ENCODE assay signal across 8 cellular contexts in genomic region chr7:137975223-137975622, GRCh38. TPM values are rescaled to one million over a fixed set of nuclear protein-coding genes. Genes with fewer than 3 reads are reported as not detected.
DNase-seq lines count a peak whose midpoint lies in the region; ATAC-seq, FAIRE-seq and TF ChIP-seq lines count a peak whose summit lies in the region.

No MANE protein-coding gene starts in this region.

- H3K4me3 ChIP-seq in coronary artery = peak overlapping the region; percentile 23
- H3K4me3 ChIP-seq in neuronal stem cell (ENCODE audit: low read length in 2 of 2) = no peak overlapping the region
- H3K4me3 ChIP-seq in pancreas = no peak overlapping the region
- H3K4me3 ChIP-seq in mesendoderm (ENCODE audit: low read length) = no peak overlapping the region
- no peak overlapping the region for H3K4me3 ChIP-seq in CD8-positive, alpha-beta T cell (ENCODE audit: low read depth, low read length)

- H3K9ac ChIP-seq in neuronal stem cell (ENCODE audit: low read depth, low read length, poor library complexity) (no peak overlapping the region), mesendoderm (ENCODE audit: low read length) (no peak overlapping the region)

- H3K9me3 ChIP-seq in neuronal stem cell (replicated peaks in 1 of 2; ENCODE audit: control insufficient read depth in 2 of 2, insufficient read depth in 1 of 2, low read depth in 1 of 2, low read length in 2 of 2) = no peaks in the 10 kb centered on the region
- no peaks in the 10 kb centered on the region for H3K9me3 ChIP-seq in pancreas
- no peaks in the 10 kb centered on the region for H3K9me3 ChIP-seq in CD8-positive, alpha-beta T cell (ENCODE audit: low read length)

- H3K27ac Mint-ChIP-seq in CD8-positive, alpha-beta T cell = no peak overlapping the region

- H3K4me1 ChIP-seq in neuronal stem cell (ENCODE audit: control insufficient read depth in 2 of 2, insufficient read depth in 1 of 2, low read depth in 1 of 2, low read length in 2 of 2) (peaks cover 20 to 29% of the 10 kb centered on the region in 2 donors), pancreas (peaks cover 1 to 20% (median 18%) of the 10 kb centered on the region in 3 donors), mesendoderm (ENCODE audit: control insufficient read depth, low read depth, low read length) (no peaks in the 10 kb centered on the region)
- no peaks in the 10 kb centered on the region for H3K4me1 ChIP-seq in CD8-positive, alpha-beta T cell (ENCODE audit: insufficient read depth, low read length)

- H3K79me1 ChIP-seq in neuronal stem cell (ENCODE audit: low read depth, low read length) = peaks cover 2% of the 10 kb centered on the region
- peaks cover 33% of the 10 kb centered on the region for H3K79me1 ChIP-seq in mesendoderm (ENCODE audit: low read length)

- no peak overlapping the region for H3K56ac ChIP-seq in mesendoderm (ENCODE audit: low read length)

- peak; percentile 82 for ATAC-seq in HG02610 (IDR thresholded peaks at IDR 0.05; ENCODE audit: unreplicated experiment)
- ATAC-seq in pancreas = no peak
- ATAC-seq in CD8-positive, alpha-beta T cell = no peak

- H2AFZ ChIP-seq in neuronal stem cell (ENCODE audit: low read length) = peak overlapping the region; percentile 46

- H2BK5ac ChIP-seq in neuronal stem cell (ENCODE audit: low read length) = no peak overlapping the region
- H2BK5ac ChIP-seq in mesendoderm (ENCODE audit: low read length) = no peak overlapping the region

- CTCF ChIA-PET in GM10248 (lab: Yijun Ruan, JAX) = interaction anchor here (0.7 to 2.1 kb wide), 14 partner anchors 8 to 75 kb away, joined by 3 to 14 read pairs (median 4); partner anchors contain the start of gene CREB3L2
- CTCF ChIA-PET in CD8-positive, alpha-beta T cell (lab: Charles Lee) = interaction anchor here (2.2 kb wide), 1 partner anchor 71 kb away, joined by 9 read pairs; no protein-coding TSS in a partner anchor

- no CpG with 5 or more reads among the region's 3 CpGs for WGBS in neuronal stem cell (ENCODE audit: extremely low coverage in 2 of 2, insufficient read length in 2 of 2, insufficient replicate concordance in 1 of 2), 2 donors
- WGBS in pancreas, 2 donors = 33 to 45% methylated on average over 3 of the region's 3 CpGs
- no CpG with 5 or more reads among the region's 3 CpGs for WGBS in mesendoderm (ENCODE audit: extremely low coverage, insufficient coverage, low lambda C conversion rate)

- H3K18ac ChIP-seq in neuronal stem cell (ENCODE audit: low read length) = no peak overlapping the region
- H3K18ac ChIP-seq in mesendoderm (ENCODE audit: low read length) = no peak overlapping the region

- no peak for TF ChIP-seq CTCF in GM10248 (IDR thresholded peaks at IDR 0.05; ENCODE audit: control extremely low read depth, extremely low read depth, low read depth, missing control alignments)
- no peak for TF ChIP-seq CTCF in coronary artery (IDR thresholded peaks at IDR 0.05)
- TF ChIP-seq CTCF in pancreas (IDR thresholded peaks at IDR 0.05) = no peak
- TF ChIP-seq CTCF in CD8-positive, alpha-beta T cell (IDR thresholded peaks at IDR 0.05) = no peak

- H3K4me2 ChIP-seq in neuronal stem cell (ENCODE audit: insufficient read depth, low read length, poor library complexity, severe bottlenecking) (no peak overlapping the region), mesendoderm (ENCODE audit: low read length) (no peak overlapping the region)

- no peaks in the 10 kb centered on the region for H3K9me3 Mint-ChIP-seq in CD8-positive, alpha-beta T cell

- H3K79me2 ChIP-seq in mesendoderm (ENCODE audit: control insufficient read depth, insufficient read depth, low read length) = peaks cover 60% of the 10 kb centered on the region

- H2BK12ac ChIP-seq in neuronal stem cell (ENCODE audit: low read length) = no peak overlapping the region

- H2AK5ac ChIP-seq in neuronal stem cell (ENCODE audit: low read depth, low read length) = no peak overlapping the region
- no peak overlapping the region for H2AK5ac ChIP-seq in mesendoderm (ENCODE audit: low read length)

- DNase-seq in GM10248 (ENCODE audit: extremely low spot score) (peak; percentile 42), coronary artery (ENCODE audit: low spot score) (no peak), neuronal stem cell (ENCODE audit: low spot score) (no peak), HPDE6-E6E7 (ENCODE audit: extremely low spot score) (no peak), pancreas (no peak), mesendoderm (no peak)
- DNase-seq in CD8-positive, alpha-beta T cell = no peak

- H3K27ac ChIP-seq in coronary artery = peak overlapping the region; percentile 63 to 90
- peak overlapping the region; percentile 69 for H3K27ac ChIP-seq in neuronal stem cell (replicated peaks; ENCODE audit: low read length)
- H3K27ac ChIP-seq in pancreas = no peak overlapping the region
- no peak overlapping the region for H3K27ac ChIP-seq in mesendoderm (ENCODE audit: low read depth, low read length)
- H3K27ac ChIP-seq in CD8-positive, alpha-beta T cell (ENCODE audit: low read depth, low read length) = no peak overlapping the region

- H3K23ac ChIP-seq in neuronal stem cell (ENCODE audit: low read depth, low read length, poor library complexity) = no peak overlapping the region
- no peak overlapping the region for H3K23ac ChIP-seq in mesendoderm (ENCODE audit: low read length)

- no peak overlapping the region for H2BK120ac ChIP-seq in neuronal stem cell (ENCODE audit: low read depth, low read length)
- no peak overlapping the region for H2BK120ac ChIP-seq in mesendoderm (ENCODE audit: low read depth, low read length)

- no peak overlapping the region for H3K14ac ChIP-seq in neuronal stem cell (ENCODE audit: low read length)

- H3K4ac ChIP-seq in neuronal stem cell (ENCODE audit: low read length) = no peak overlapping the region
- H3K4ac ChIP-seq in mesendoderm (ENCODE audit: low read depth, low read length) = no peak overlapping the region

- no peak for FAIRE-seq in pancreas (lab: Jason Lieb, UNC)

- H3K27me3 Mint-ChIP-seq in CD8-positive, alpha-beta T cell (ENCODE audit: low read depth) = no peaks in the 10 kb centered on the region

- no peak overlapping the region for H2BK15ac ChIP-seq in neuronal stem cell (ENCODE audit: low read length)
- H2BK15ac ChIP-seq in mesendoderm (replicated peaks; ENCODE audit: low read depth) = no peak overlapping the region

- H3K36me3 ChIP-seq in neuronal stem cell (replicated peaks in 1 of 2; ENCODE audit: control insufficient read depth in 2 of 2, insufficient read depth in 2 of 2, low read length in 2 of 2) (no peaks in the 10 kb centered on the region), pancreas (no peaks in the 10 kb centered on the region), mesendoderm (ENCODE audit: control insufficient read depth, insufficient read depth, low read length) (peaks cover 1% of the 10 kb centered on the region)
- no peaks in the 10 kb centered on the region for H3K36me3 ChIP-seq in CD8-positive, alpha-beta T cell (ENCODE audit: insufficient read depth, low read length)

- intact Hi-C loops in pancreas (cut with DNase I) = no loop called here
- intact Hi-C loops in CD8-positive, alpha-beta T cell (cut with DNase I, micrococcal nuclease) = no loop called here

- H4K5ac ChIP-seq in mesendoderm (ENCODE audit: low read length) = no peak overlapping the region

- peaks cover 2% of the 10 kb centered on the region for H3K36me3 Mint-ChIP-seq in CD8-positive, alpha-beta T cell

- H3K4me3 Mint-ChIP-seq in CD8-positive, alpha-beta T cell = no peak overlapping the region

- H3K27me3 ChIP-seq in neuronal stem cell (ENCODE audit: control insufficient read depth in 3 of 3, insufficient read depth in 3 of 3, low read depth in 1 of 3, low read length in 3 of 3) (no peaks in the 10 kb centered on the region), pancreas (no peaks in the 10 kb centered on the region), mesendoderm (ENCODE audit: insufficient read depth, low read length, poor library complexity) (no peaks in the 10 kb centered on the region)
- H3K27me3 ChIP-seq in CD8-positive, alpha-beta T cell (ENCODE audit: insufficient read depth, low read length) = no peaks in the 10 kb centered on the region

- H4K8ac ChIP-seq in neuronal stem cell (ENCODE audit: low read depth, low read length) = no peak overlapping the region
- no peak overlapping the region for H4K8ac ChIP-seq in mesendoderm (ENCODE audit: low read depth, low read length)

- no peak overlapping the region for H4K91ac ChIP-seq in neuronal stem cell (ENCODE audit: low read depth, low read length, poor library complexity)

- peaks cover 4% of the 10 kb centered on the region for H3K4me1 Mint-ChIP-seq in CD8-positive, alpha-beta T cell (ENCODE audit: low read depth)

- POLR2A ChIA-PET in GM10248 (lab: Yijun Ruan, JAX) = no interaction called here
- POLR2A ChIA-PET in CD8-positive, alpha-beta T cell (lab: Charles Lee) = no interaction called here

RNA-seq across cellular contexts. Expression of gene CREB3L2, which starts 26.7 kb away (rescaled TPM):
- 18.4 TPM for polyA plus RNA-seq in neuronal stem cell (2013, experiment 1 of 2)
- polyA plus RNA-seq in neuronal stem cell (2013, experiment 2 of 2) = 19.4 TPM
- 10 to 100 TPM; 21.3 to 38.4 (median 32.3) TPM for total RNA-seq in pancreas
- polyA plus RNA-seq in pancreas = 10 to 100 TPM in 1 of 2 donors, 1 to 10 TPM in 1; 6.6 to 10.4 TPM
- polyA plus RNA-seq in mesendoderm (2013, experiment 1 of 2) = 32.4 TPM
- polyA plus RNA-seq in mesendoderm (2013, experiment 2 of 2) = 30.3 TPM
- total RNA-seq in CD8-positive, alpha-beta T cell = 10 to 100 TPM; 11.9 to 12.6 TPM

Comparison
In these comparisons a context has a peak if more than half of its experiments do, and no peak if none do; other contexts are left out.
1. H3K27ac ChIP-seq: peak in coronary artery (2 of 2) and neuronal stem cell (single experiment); none in pancreas (0 of 4), mesendoderm (single experiment) and CD8-positive, alpha-beta T cell (single experiment).